ENCODE assay signal across 8 cellular contexts in genomic region chr3:66472313-66473134, GRCh38. TPM values are rescaled to one million over a fixed set of nuclear protein-coding genes. Genes with fewer than 3 reads are reported as not detected.
DNase-seq lines count a peak whose midpoint lies in the region; ATAC-seq and TF ChIP-seq lines count a peak whose summit lies in the region.

No MANE protein-coding gene starts in this region.

- no peaks in the 10 kb centered on the region for H3K9me3 Mint-ChIP-seq in activated B cell treated with CpG ODN at 0.5 μM for 24 hours

- DNase-seq in activated B cell treated with CpG ODN at 0.5 μM for 24 hours (peak; percentile 32), esophagus muscularis mucosa (ENCODE audit: extremely low spot score) (no peak), UCSD-AML1 (lab: John Stamatoyannopoulos, UW; ENCODE audit: unreplicated experiment) (no peak), nucleus accumbens (lab: John Stamatoyannopoulos, UW) (no peak)
- DNase-seq in stimulated activated CD4-positive, alpha-beta T cell treated with anti-CD3 and anti-CD28 coated beads, Interleukin-2, amount 100 ng/mL, for 24 hours = peak; percentile 32 to 56

- H3K36me3 Mint-ChIP-seq in activated B cell treated with CpG ODN at 0.5 μM for 24 hours (ENCODE audit: low read depth) = no peaks in the 10 kb centered on the region

- H3K27ac Mint-ChIP-seq in activated B cell treated with CpG ODN at 0.5 μM for 24 hours = peak overlapping the region; percentile 95

- ATAC-seq in GM19025 (IDR thresholded peaks at IDR 0.05; ENCODE audit: low read depth, unreplicated experiment) (peak; percentile 58), HG03103 (IDR thresholded peaks at IDR 0.05; ENCODE audit: low read depth, unreplicated experiment) (peak; percentile 59), activated B cell treated with CpG ODN at 0.5 μM for 24 hours (ENCODE audit: low read depth) (peak; percentile 87)

- CTCF ChIA-PET in activated B cell treated with CpG ODN at 0.5 μM for 24 hours (lab: Charles Lee) = interaction anchor here (1.5 kb wide), 1 partner anchor 8 kb away, joined by 4 read pairs; no protein-coding TSS in a partner anchor

- no peaks in the 10 kb centered on the region for H3K9me3 ChIP-seq in esophagus muscularis mucosa

- peak overlapping the region; percentile 71 for H3K4me3 Mint-ChIP-seq in activated B cell treated with CpG ODN at 0.5 μM for 24 hours

- H3K4me1 ChIP-seq in ACC112 (ENCODE audit: control insufficient read depth, insufficient read depth, low read length, unreplicated experiment) (peaks cover 29% of the 10 kb centered on the region), esophagus muscularis mucosa (peaks cover 48 to 96% (median 94%) of the 10 kb centered on the region in 4 donors)

- peaks cover 58% of the 10 kb centered on the region for H3K4me1 Mint-ChIP-seq in activated B cell treated with CpG ODN at 0.5 μM for 24 hours

- peak overlapping the region; percentile 97 for H3K27ac ChIP-seq in ACC112 (ENCODE audit: low read depth, low read length)
- peak overlapping the region; percentile 52 to 66 (median 57) for H3K27ac ChIP-seq in esophagus muscularis mucosa (replicated peaks in 1 of 4)

- WGBS in esophagus muscularis mucosa = 40% methylated on average over 12 of the region's 12 CpGs

- H3K36me3 ChIP-seq in ACC112 (ENCODE audit: insufficient read depth, low read length) (no peaks in the 10 kb centered on the region), esophagus muscularis mucosa (no peaks in the 10 kb centered on the region)

- no peak for TF ChIP-seq POLR2A in esophagus muscularis mucosa (IDR thresholded peaks at IDR 0.05; ENCODE audit: low read depth)

- H3K27me3 ChIP-seq in ACC112 (ENCODE audit: insufficient read depth, low read length) (no peaks in the 10 kb centered on the region), esophagus muscularis mucosa (no peaks in the 10 kb centered on the region)

- POLR2A ChIA-PET in activated B cell treated with CpG ODN at 0.5 μM for 24 hours (lab: Charles Lee) = interaction anchor here (0.7 to 2.0 kb wide), 4 partner anchors 8 to 86 kb away, joined by 3 to 15 read pairs (median 8); no protein-coding TSS in a partner anchor

- H3K79me2 ChIP-seq in ACC112 (ENCODE audit: control insufficient read depth, insufficient read depth, low read length, unreplicated experiment) = no peaks in the 10 kb centered on the region

- H3K27me3 Mint-ChIP-seq in activated B cell treated with CpG ODN at 0.5 μM for 24 hours = peaks cover 10% of the 10 kb centered on the region

- intact Hi-C loops in activated B cell treated with CpG ODN at 0.5 μM for 24 hours (cut with micrococcal nuclease) (loop anchor here (1.0 to 10.0 kb wide), 6 partner anchors 8 to 532 kb away; partner anchors contain the start of genes LRIG1 and SLC25A26), esophagus muscularis mucosa (cut with DNase I) (no loop called here)

- TF ChIP-seq CTCF in activated B cell treated with CpG ODN at 0.5 μM for 24 hours (IDR thresholded peaks at IDR 0.05) (no peak), esophagus muscularis mucosa (IDR thresholded peaks at IDR 0.05) (no peak)

- peak overlapping the region; percentile 96 for H2AFZ ChIP-seq in ACC112 (ENCODE audit: low read length, unreplicated experiment)

- TF ChIP-seq EP300 in esophagus muscularis mucosa (IDR thresholded peaks at IDR 0.05) = no peak

- H3K4me3 ChIP-seq in ACC112 (ENCODE audit: low read depth, low read length) (peak overlapping the region; percentile 58), esophagus muscularis mucosa (no peak overlapping the region)

RNA-seq across cellular contexts. Expression of gene LRIG1, which starts 28.3 kb away (rescaled TPM):
- 9.4 and 9.7 TPM in 2 replicates for total RNA-seq in activated B cell treated with CpG ODN at 0.5 μM for 24 hours
- 100 to 1,000 TPM in 3 of 4 donors, 10 to 100 TPM in 1; 95.3 to 136 (median 131) TPM for total RNA-seq in esophagus muscularis mucosa

Comparison
In these comparisons a context has a peak if more than half of its experiments do, and no peak if none do; other contexts are left out.
1. DNase-seq: peak in activated B cell treated with CpG ODN at 0.5 μM for 24 hours (single experiment) and stimulated activated CD4-positive, alpha-beta T cell treated with anti-CD3 and anti-CD28 coated beads, Interleukin-2, amount 100 ng/mL, for 24 hours (2 of 2); none in esophagus muscularis mucosa (single experiment), UCSD-AML1 (single experiment) and nucleus accumbens (0 of 56).
2. Peak in every context shown above with its lines, with median percentiles within 50 percentile points of each other: ATAC-seq.